ENCODE assay signal across 1 cellular context in the genomic region with DNA sequence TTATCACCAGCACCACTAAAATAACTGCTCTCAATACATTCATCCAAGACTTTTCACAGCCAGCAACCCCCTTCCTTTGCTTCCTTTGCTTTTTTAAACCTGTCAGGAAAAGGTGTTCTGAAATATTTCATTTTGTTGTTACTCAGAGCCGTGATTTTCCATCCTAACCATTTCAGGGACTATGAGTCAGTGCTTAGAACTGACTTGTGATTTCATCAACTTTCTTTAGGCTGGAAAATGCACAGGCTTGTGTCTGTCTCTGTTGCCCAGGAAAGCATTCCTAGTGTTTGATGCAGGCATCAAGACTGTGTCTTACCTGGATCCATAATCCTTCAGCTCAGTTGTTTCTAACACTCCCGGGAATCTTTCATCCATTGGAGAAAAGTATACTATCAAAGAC.
TF ChIP-seq lines count a peak whose summit lies in the region.

No MANE protein-coding gene starts in this region.

TF ChIP-seq in H1, 55 proteins besides CTCF, POLR2A, EP300 and RAD21 (continued from another document):
- TF ChIP-seq CTBP2 (IDR thresholded peaks at IDR 0.05; ENCODE audit: borderline replicate concordance, insufficient read depth, insufficient read length, low read length) (no peak), SRF (IDR thresholded peaks at IDR 0.05; ENCODE audit: low read depth, low read length) (no peak), CBX8 (IDR thresholded peaks at IDR 0.05; ENCODE audit: borderline replicate concordance, low read depth, low read length) (no peak), POU5F1 (IDR thresholded peaks at IDR 0.05; ENCODE audit: low read depth, low read length) (no peak), FOSL1 (IDR thresholded peaks at IDR 0.05; ENCODE audit: insufficient read depth, low read depth, low read length) (no peak), TEAD4 (IDR thresholded peaks at IDR 0.05; ENCODE audit: low read depth, low read length) (no peak), TCF12 (IDR thresholded peaks at IDR 0.05; ENCODE audit: low read depth, low read length) (no peak), BCL11A (IDR thresholded peaks at IDR 0.05; ENCODE audit: low read depth in 2 of 2, low read length in 2 of 2) (no peak), YY1 (IDR thresholded peaks at IDR 0.05; ENCODE audit: low read depth, low read length) (no peak)
- TF ChIP-seq, protein P1, sequence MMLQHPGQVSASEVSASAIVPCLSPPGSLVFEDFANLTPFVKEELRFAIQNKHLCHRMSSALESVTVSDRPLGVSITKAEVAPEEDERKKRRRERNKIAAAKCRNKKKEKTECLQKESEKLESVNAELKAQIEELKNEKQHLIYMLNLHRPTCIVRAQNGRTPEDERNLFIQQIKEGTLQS (IDR thresholded peaks at IDR 0.05; ENCODE audit: insufficient read depth, low read depth, low read length) = no peak
- TF ChIP-seq, protein P2, sequence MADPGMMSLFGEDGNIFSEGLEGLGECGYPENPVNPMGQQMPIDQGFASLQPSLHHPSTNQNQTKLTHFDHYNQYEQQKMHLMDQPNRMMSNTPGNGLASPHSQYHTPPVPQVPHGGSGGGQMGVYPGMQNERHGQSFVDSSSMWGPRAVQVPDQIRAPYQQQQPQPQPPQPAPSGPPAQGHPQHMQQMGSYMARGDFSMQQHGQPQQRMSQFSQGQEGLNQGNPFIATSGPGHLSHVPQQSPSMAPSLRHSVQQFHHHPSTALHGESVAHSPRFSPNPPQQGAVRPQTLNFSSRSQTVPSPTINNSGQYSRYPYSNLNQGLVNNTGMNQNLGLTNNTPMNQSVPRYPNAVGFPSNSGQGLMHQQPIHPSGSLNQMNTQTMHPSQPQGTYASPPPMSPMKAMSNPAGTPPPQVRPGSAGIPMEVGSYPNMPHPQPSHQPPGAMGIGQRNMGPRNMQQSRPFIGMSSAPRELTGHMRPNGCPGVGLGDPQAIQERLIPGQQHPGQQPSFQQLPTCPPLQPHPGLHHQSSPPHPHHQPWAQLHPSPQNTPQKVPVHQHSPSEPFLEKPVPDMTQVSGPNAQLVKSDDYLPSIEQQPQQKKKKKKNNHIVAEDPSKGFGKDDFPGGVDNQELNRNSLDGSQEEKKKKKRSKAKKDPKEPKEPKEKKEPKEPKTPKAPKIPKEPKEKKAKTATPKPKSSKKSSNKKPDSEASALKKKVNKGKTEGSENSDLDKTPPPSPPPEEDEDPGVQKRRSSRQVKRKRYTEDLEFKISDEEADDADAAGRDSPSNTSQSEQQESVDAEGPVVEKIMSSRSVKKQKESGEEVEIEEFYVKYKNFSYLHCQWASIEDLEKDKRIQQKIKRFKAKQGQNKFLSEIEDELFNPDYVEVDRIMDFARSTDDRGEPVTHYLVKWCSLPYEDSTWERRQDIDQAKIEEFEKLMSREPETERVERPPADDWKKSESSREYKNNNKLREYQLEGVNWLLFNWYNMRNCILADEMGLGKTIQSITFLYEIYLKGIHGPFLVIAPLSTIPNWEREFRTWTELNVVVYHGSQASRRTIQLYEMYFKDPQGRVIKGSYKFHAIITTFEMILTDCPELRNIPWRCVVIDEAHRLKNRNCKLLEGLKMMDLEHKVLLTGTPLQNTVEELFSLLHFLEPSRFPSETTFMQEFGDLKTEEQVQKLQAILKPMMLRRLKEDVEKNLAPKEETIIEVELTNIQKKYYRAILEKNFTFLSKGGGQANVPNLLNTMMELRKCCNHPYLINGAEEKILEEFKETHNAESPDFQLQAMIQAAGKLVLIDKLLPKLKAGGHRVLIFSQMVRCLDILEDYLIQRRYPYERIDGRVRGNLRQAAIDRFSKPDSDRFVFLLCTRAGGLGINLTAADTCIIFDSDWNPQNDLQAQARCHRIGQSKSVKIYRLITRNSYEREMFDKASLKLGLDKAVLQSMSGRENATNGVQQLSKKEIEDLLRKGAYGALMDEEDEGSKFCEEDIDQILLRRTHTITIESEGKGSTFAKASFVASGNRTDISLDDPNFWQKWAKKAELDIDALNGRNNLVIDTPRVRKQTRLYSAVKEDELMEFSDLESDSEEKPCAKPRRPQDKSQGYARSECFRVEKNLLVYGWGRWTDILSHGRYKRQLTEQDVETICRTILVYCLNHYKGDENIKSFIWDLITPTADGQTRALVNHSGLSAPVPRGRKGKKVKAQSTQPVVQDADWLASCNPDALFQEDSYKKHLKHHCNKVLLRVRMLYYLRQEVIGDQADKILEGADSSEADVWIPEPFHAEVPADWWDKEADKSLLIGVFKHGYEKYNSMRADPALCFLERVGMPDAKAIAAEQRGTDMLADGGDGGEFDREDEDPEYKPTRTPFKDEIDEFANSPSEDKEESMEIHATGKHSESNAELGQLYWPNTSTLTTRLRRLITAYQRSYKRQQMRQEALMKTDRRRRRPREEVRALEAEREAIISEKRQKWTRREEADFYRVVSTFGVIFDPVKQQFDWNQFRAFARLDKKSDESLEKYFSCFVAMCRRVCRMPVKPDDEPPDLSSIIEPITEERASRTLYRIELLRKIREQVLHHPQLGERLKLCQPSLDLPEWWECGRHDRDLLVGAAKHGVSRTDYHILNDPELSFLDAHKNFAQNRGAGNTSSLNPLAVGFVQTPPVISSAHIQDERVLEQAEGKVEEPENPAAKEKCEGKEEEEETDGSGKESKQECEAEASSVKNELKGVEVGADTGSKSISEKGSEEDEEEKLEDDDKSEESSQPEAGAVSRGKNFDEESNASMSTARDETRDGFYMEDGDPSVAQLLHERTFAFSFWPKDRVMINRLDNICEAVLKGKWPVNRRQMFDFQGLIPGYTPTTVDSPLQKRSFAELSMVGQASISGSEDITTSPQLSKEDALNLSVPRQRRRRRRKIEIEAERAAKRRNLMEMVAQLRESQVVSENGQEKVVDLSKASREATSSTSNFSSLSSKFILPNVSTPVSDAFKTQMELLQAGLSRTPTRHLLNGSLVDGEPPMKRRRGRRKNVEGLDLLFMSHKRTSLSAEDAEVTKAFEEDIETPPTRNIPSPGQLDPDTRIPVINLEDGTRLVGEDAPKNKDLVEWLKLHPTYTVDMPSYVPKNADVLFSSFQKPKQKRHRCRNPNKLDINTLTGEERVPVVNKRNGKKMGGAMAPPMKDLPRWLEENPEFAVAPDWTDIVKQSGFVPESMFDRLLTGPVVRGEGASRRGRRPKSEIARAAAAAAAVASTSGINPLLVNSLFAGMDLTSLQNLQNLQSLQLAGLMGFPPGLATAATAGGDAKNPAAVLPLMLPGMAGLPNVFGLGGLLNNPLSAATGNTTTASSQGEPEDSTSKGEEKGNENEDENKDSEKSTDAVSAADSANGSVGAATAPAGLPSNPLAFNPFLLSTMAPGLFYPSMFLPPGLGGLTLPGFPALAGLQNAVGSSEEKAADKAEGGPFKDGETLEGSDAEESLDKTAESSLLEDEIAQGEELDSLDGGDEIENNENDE (IDR thresholded peaks at IDR 0.05; ENCODE audit: insufficient replicate concordance, low read length) = no peak
